27 cellular contexts compared by ENCODE assay signal in genomic region chr5:122901346-122901745, GRCh38.
"Had no signal": no experiment of that assay in that cellular context is flagged by ENCODE, and none has a peak within 500 bp of the region (broad histone marks: within the 10 kb centered on the region; RNA-seq: fewer than 3 reads in every experiment).

No MANE protein-coding gene starts in this region.

- H3K27ac Mint-ChIP-seq: dendritic cell treated with granulocyte-macrophage colony-stimulating factor and Interleukin-4, amounts not matched to agents 40 ng/mL and 50 ng/mL, for 4 days; endodermal cell; mesothelial cell of epicardium had no signal

- H3K4me2 ChIP-seq: hepatocyte had no signal

- H3K27me3 ChIP-seq: colonic mucosa, foreskin keratinocyte, gastroesophageal sphincter, heart left ventricle, hepatocyte had no signal

- H3K9me3 Mint-ChIP-seq: dendritic cell treated with granulocyte-macrophage colony-stimulating factor and Interleukin-4, amounts not matched to agents 40 ng/mL and 50 ng/mL, for 4 days; effector memory CD8-positive, alpha-beta T cell; endodermal cell; immature natural killer cell; mesothelial cell of epicardium had no signal

- H3K4me3 Mint-ChIP-seq: dendritic cell treated with granulocyte-macrophage colony-stimulating factor and Interleukin-4, amounts not matched to agents 40 ng/mL and 50 ng/mL, for 4 days; endodermal cell; mesothelial cell of epicardium had no signal

- H2AFZ ChIP-seq: hepatocyte had no signal

- H3K4me1 Mint-ChIP-seq: endodermal cell had no signal

- H3K36me3 Mint-ChIP-seq: immature natural killer cell, mesothelial cell of epicardium had no signal

- ATAC-seq: esophagus mucosa, foreskin keratinocyte, gastroesophageal sphincter, left colon, left lobe of liver, lower lobe of right lung, mucosa of descending colon had no signal

- FAIRE-seq: endometrium, frontal cortex, kidney had no signal

- H3K36me3 ChIP-seq: colonic mucosa, gastroesophageal sphincter, heart left ventricle, left ventricle myocardium inferior, lower lobe of right lung had no signal

- H3K9me3 ChIP-seq: colonic mucosa, gastroesophageal sphincter, heart left ventricle, left ventricle myocardium inferior, lower lobe of right lung, mucosa of descending colon had no signal

- DNase-seq: colonic mucosa; cortex of kidney; effector CD8-positive, alpha-beta T cell; effector memory CD8-positive, alpha-beta T cell; endodermal cell; erythroblast; foreskin keratinocyte; heart left ventricle; hypothalamus; immature natural killer cell; islet precursor cell; kidney; kidney glomerular epithelial cell; left colon; left ventricle myocardium inferior; lower lobe of right lung; mesenchymal stem cell; mucosa of descending colon had no signal

- H3K27ac ChIP-seq: colonic mucosa, epithelial cell of prostate, foreskin keratinocyte, gastroesophageal sphincter, heart left ventricle, hepatocyte, left ventricle myocardium inferior, lower lobe of right lung had no signal

- H3K4me1 ChIP-seq: colonic mucosa, foreskin keratinocyte had no signal

- H3K27me3 Mint-ChIP-seq: dendritic cell treated with granulocyte-macrophage colony-stimulating factor and Interleukin-4, amounts not matched to agents 40 ng/mL and 50 ng/mL, for 4 days; effector memory CD8-positive, alpha-beta T cell had no signal

- H3K4me3 ChIP-seq: colonic mucosa, gastroesophageal sphincter, heart left ventricle, hepatocyte, left ventricle myocardium inferior, lower lobe of right lung, mucosa of descending colon had no signal
